10 cellular contexts compared by ENCODE assay signal in the genomic region with DNA sequence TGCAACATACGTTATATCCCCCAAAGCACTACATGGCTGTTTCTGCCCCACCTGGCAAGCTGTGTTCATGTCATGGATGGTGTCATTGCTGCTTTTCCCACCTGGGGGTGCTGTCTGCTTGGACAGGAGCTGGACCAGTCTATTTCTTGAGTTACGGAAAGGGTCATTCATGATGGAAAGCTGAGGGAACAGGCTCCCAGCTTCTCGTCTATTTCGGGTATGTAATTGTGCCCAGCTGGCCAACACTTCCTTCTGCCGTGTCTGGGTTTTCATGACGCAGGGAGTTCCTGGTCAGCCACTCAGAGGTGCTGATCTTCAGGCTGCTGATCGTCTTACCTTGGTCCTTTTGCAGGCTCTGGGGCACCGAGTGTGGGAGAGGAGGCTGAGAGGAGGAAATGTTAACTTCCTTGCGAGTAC. TPM values are rescaled to one million over a fixed set of nuclear protein-coding genes. Genes with fewer than 3 reads are reported as not detected.
DNase-seq lines count a peak whose midpoint lies in the region; ATAC-seq, FAIRE-seq and TF ChIP-seq lines count a peak whose summit lies in the region.
"Had no signal": no experiment of that assay in that cellular context is flagged by ENCODE, and none has a peak within 500 bp of the region (broad histone marks: within the 10 kb centered on the region; RNA-seq: fewer than 3 reads in every experiment).

No MANE protein-coding gene starts in this region.

- no peaks in the 10 kb centered on the region for H3F3A ChIP-seq in GM23338 (replicated peaks; ENCODE audit: low read depth)

- ATAC-seq in GM23338 = peak; percentile 87
- ATAC-seq in pancreas = peak in 3 of 4 donors; percentile 60 to 67 (median 63)
- ATAC-seq in GM21528 (IDR thresholded peaks at IDR 0.05; ENCODE audit: low FRiP score, unreplicated experiment) = no peak
- ATAC-seq in GM21619 (IDR thresholded peaks at IDR 0.05; ENCODE audit: unreplicated experiment) = no peak

- H3K36me3 Mint-ChIP-seq in GM23338 (ENCODE audit: low read depth) = no peaks in the 10 kb centered on the region

- no peaks in the 10 kb centered on the region for H4K20me1 ChIP-seq in GM23338 (replicated peaks; ENCODE audit: insufficient read depth)

- no peaks in the 10 kb centered on the region for H3K4me1 ChIP-seq in GM23338 (ENCODE audit: insufficient read depth)
- no peaks in the 10 kb centered on the region for H3K4me1 ChIP-seq in pancreas

- H3K9me3 ChIP-seq in pancreas = no peaks in the 10 kb centered on the region

- no peak overlapping the region for H3K4me3 ChIP-seq in GM23338
- no peak overlapping the region for H3K4me3 ChIP-seq in fibroblast of pulmonary artery (replicated peaks; ENCODE audit: low read depth, low read length)
- no peak overlapping the region for H3K4me3 ChIP-seq in pancreas

- H3K4me3 Mint-ChIP-seq in GM23338 = no peak overlapping the region

- H3K27me3 Mint-ChIP-seq in GM23338 (ENCODE audit: insufficient read depth, low read depth, poor library complexity) = peaks cover 4% of the 10 kb centered on the region

- no peak for FAIRE-seq in pancreas (lab: Jason Lieb, UNC)
- FAIRE-seq: frontal cortex had no signal

- intact Hi-C loops in pancreas (cut with DNase I) = no loop called here

- peak; percentile 39 for TF ChIP-seq CTCF in AG09319 (IDR thresholded peaks at IDR 0.05; ENCODE audit: low read depth, low read length)
- peak; percentile 85 to 93 for TF ChIP-seq CTCF in GM23338 (conservative IDR thresholded peaks at IDR 0.05; ENCODE audit: low read depth in 2 of 2)
- peak; percentile 58 for TF ChIP-seq CTCF in RWPE1 (conservative IDR thresholded peaks at IDR 0.05; ENCODE audit: low read depth)
- TF ChIP-seq CTCF in fibroblast of pulmonary artery (IDR thresholded peaks at IDR 0.05; ENCODE audit: low read length, missing control alignments) = peak; percentile 79
- TF ChIP-seq CTCF in pancreas (IDR thresholded peaks at IDR 0.05) = peak in 1 of 4 donors; percentile 17

- DNase-seq in AG09319 (ENCODE audit: extremely low read depth, low read depth) (no peak), GM23338 (ENCODE audit: low spot score) (peak; percentile 83), RWPE1 (ENCODE audit: low spot score) (peak; percentile 51), fibroblast of pulmonary artery (ENCODE audit: low read depth) (peak; percentile 64), pancreas (peak in 1 of 6 donors; percentile 38)
- DNase-seq in activated effector memory CD4-positive, alpha-beta T cell treated with anti-CD3 and anti-CD28 coated beads, Interleukin-2, amount 50 U/mL, for 16 hours = no peak

- no peak overlapping the region for H3K27ac Mint-ChIP-seq in GM23338

- no peak overlapping the region for H3K4me2 ChIP-seq in GM23338

- peaks cover 11% of the 10 kb centered on the region for H3K4me1 Mint-ChIP-seq in GM23338

- H3K9me3 Mint-ChIP-seq in GM23338 = no peaks in the 10 kb centered on the region

- H3K36me3 ChIP-seq in GM23338 (ENCODE audit: insufficient read depth) (no peaks in the 10 kb centered on the region), pancreas (no peaks in the 10 kb centered on the region)

- H3K9me2 ChIP-seq in GM23338 (ENCODE audit: insufficient read depth) = no peaks in the 10 kb centered on the region

- CTCF ChIA-PET in RWPE1 (lab: Yijun Ruan, JAX) = interaction anchor here (0.6 to 4.1 kb wide), 15 partner anchors 11 to 424 kb away, joined by 3 to 26 read pairs (median 3); no protein-coding TSS in a partner anchor

- WGBS in pancreas, 2 donors = 27 to 37% methylated on average over 9 of the region's 9 CpGs

- no peaks in the 10 kb centered on the region for H3K27me3 ChIP-seq in GM23338 (ENCODE audit: insufficient read depth)
- H3K27me3 ChIP-seq in pancreas = no peaks in the 10 kb centered on the region

- POLR2A ChIA-PET in RWPE1 (lab: Yijun Ruan, JAX; ENCODE audit: low non-redundant PET) = no interaction called here

- no peaks in the 10 kb centered on the region for H3K79me2 ChIP-seq in GM23338 (replicated peaks; ENCODE audit: insufficient read depth)

- H2AFZ ChIP-seq in GM23338 = no peak overlapping the region; the same call in 1 of the 2 replicates

- H3K27ac ChIP-seq in GM23338 (ENCODE audit: low read depth) (no peak overlapping the region), RWPE1 (no peak overlapping the region), pancreas (no peak overlapping the region)

TF ChIP-seq in GM23338, 12 proteins besides CTCF, POLR2A, EP300 and RAD21:
- no peak for TF ChIP-seq EZH2phosphoT487 (IDR thresholded peaks at IDR 0.05; ENCODE audit: unreplicated experiment)
- no peak for TF ChIP-seq CREB1 (CRISPR knock-in tag; IDR thresholded peaks at IDR 0.05; ENCODE audit: low read depth)
- no peak for TF ChIP-seq STAT1 (IDR thresholded peaks at IDR 0.05; ENCODE audit: unreplicated experiment)
- TF ChIP-seq JUNB (IDR thresholded peaks at IDR 0.05; ENCODE audit: unreplicated experiment) = no peak
- TF ChIP-seq ETS1 (IDR thresholded peaks at IDR 0.05) = no peak
- TF ChIP-seq ZNF331 (CRISPR knock-in tag; IDR thresholded peaks at IDR 0.05; ENCODE audit: low read depth) = no peak
- no peak for TF ChIP-seq NANOG (IDR thresholded peaks at IDR 0.05; ENCODE audit: borderline replicate concordance)
- TF ChIP-seq REST (IDR thresholded peaks at IDR 0.05; ENCODE audit: unreplicated experiment) = no peak

RNA-seq across cellular contexts. Expression of gene BTBD16, which starts 8.6 kb away (rescaled TPM):
- not detected in 2 replicates for total RNA-seq in GM23338 (2014; rRNA removed; shearing (Covaris generic))
- polyA plus RNA-seq in GM23338 (2016; fragmentation: Nextera tagmentation; extraction: Ambion mirVana) (not detected in 2 replicates), pancreas (under 1 TPM; 0.34 to 0.52 TPM)
- under 1 TPM in 3 of 6 donors, not detected in 3; 0.14 to 0.43 (median 0.28) TPM for total RNA-seq in pancreas
- total RNA-seq: frontal cortex, temporal lobe had no signal

Comparison
In these comparisons a context has a peak if more than half of its experiments do, and no peak if none do; other contexts are left out.
1. DNase-seq: peak in GM23338 (single experiment), RWPE1 (single experiment) and fibroblast of pulmonary artery (single experiment); none in AG09319 (single experiment) and activated effector memory CD4-positive, alpha-beta T cell treated with anti-CD3 and anti-CD28 coated beads, Interleukin-2, amount 50 U/mL, for 16 hours (single experiment).
2. ATAC-seq: peak in GM23338 (single experiment) and pancreas (3 of 4); none in GM21528 (single experiment) and GM21619 (single experiment).